In genomic region chr10:33116293-33116697, GRCh38 we compare ENCODE assay signal across 9 cellular contexts.
DNase-seq lines count a peak whose midpoint lies in the region; ATAC-seq and TF ChIP-seq lines count a peak whose summit lies in the region.
"Had no signal": no experiment of that assay in that cellular context is flagged by ENCODE, and none has a peak within 500 bp of the region (broad histone marks: within the 10 kb centered on the region; RNA-seq: fewer than 3 reads in every experiment).

No MANE protein-coding gene starts in this region.

- H3K9ac ChIP-seq in mesendoderm (ENCODE audit: low read length): no peak overlapping the region

- no peak overlapping the region for H3K4me3 Mint-ChIP-seq in activated naive CD4-positive, alpha-beta T cell treated with anti-CD3 and anti-CD28 coated beads, Interleukin-2, amount 10 ng/mL, durations not matched to agents 7 days and 5 days
- no peak overlapping the region for H3K4me3 Mint-ChIP-seq in chondrocyte (ENCODE audit: unreplicated experiment)
- H3K4me3 Mint-ChIP-seq: dendritic cell treated with granulocyte-macrophage colony-stimulating factor and Interleukin-4, amounts not matched to agents 40 ng/mL and 50 ng/mL, for 4 days had no signal

- H3K4me3 ChIP-seq in mesendoderm (ENCODE audit: low read length): no peak overlapping the region

- peaks cover 9% of the 10 kb centered on the region for H3K36me3 Mint-ChIP-seq in activated naive CD4-positive, alpha-beta T cell treated with anti-CD3 and anti-CD28 coated beads, Interleukin-2, amount 10 ng/mL, durations not matched to agents 7 days and 5 days
- no peaks in the 10 kb centered on the region for H3K36me3 Mint-ChIP-seq in chondrocyte (ENCODE audit: low read depth)

- no peak for ATAC-seq in GM21367 (IDR thresholded peaks at IDR 0.05; ENCODE audit: unreplicated experiment)

- H3K18ac ChIP-seq in mesendoderm (ENCODE audit: low read length): no peak overlapping the region

- no peak overlapping the region for H3K27ac ChIP-seq in mesendoderm (ENCODE audit: low read depth, low read length)

- H4K8ac ChIP-seq in mesendoderm (ENCODE audit: low read depth, low read length): no peak overlapping the region

- H2AK5ac ChIP-seq in mesendoderm (ENCODE audit: low read length): no peak overlapping the region

- CTCF ChIA-PET in activated naive CD4-positive, alpha-beta T cell treated with anti-CD3 and anti-CD28 coated beads, Interleukin-2, amount 10 ng/mL, durations not matched to agents 7 days and 5 days (lab: Charles Lee): interaction anchor here (0.6 to 1.7 kb wide), 9 partner anchors 10 to 756 kb away, joined by 3 to 13 read pairs (median 4); no protein-coding TSS in a partner anchor

- H3K36me3 ChIP-seq in mesendoderm (ENCODE audit: control insufficient read depth, insufficient read depth, low read length): no peaks in the 10 kb centered on the region

- WGBS in mesendoderm (ENCODE audit: extremely low coverage, insufficient coverage, low lambda C conversion rate): no CpG with 5 or more reads among the region's 5 CpGs

- H3K4me1 Mint-ChIP-seq in activated naive CD4-positive, alpha-beta T cell treated with anti-CD3 and anti-CD28 coated beads, Interleukin-2, amount 10 ng/mL, durations not matched to agents 7 days and 5 days: peaks cover 74% of the 10 kb centered on the region
- peaks cover 33% of the 10 kb centered on the region for H3K4me1 Mint-ChIP-seq in chondrocyte (ENCODE audit: low read depth)

- peak overlapping the region; percentile 78 for H3K27ac Mint-ChIP-seq in activated naive CD4-positive, alpha-beta T cell treated with anti-CD3 and anti-CD28 coated beads, Interleukin-2, amount 10 ng/mL, durations not matched to agents 7 days and 5 days
- no peak overlapping the region for H3K27ac Mint-ChIP-seq in chondrocyte (ENCODE audit: unreplicated experiment)
- H3K27ac Mint-ChIP-seq: dendritic cell treated with granulocyte-macrophage colony-stimulating factor and Interleukin-4, amounts not matched to agents 40 ng/mL and 50 ng/mL, for 4 days had no signal

- H4K5ac ChIP-seq in mesendoderm (ENCODE audit: low read length): no peak overlapping the region

- DNase-seq in activated naive CD4-positive, alpha-beta T cell treated with anti-CD3 and anti-CD28 coated beads, Interleukin-2, amount 10 ng/mL, durations not matched to agents 7 days and 5 days: no peak
- no peak for DNase-seq in activated naive CD4-positive, alpha-beta T cell treated with anti-CD3 and anti-CD28 coated beads, Interleukin-2, amount 50 U/mL, for 16 hours
- DNase-seq in NCI-H69 (lab: John Stamatoyannopoulos, UW): peak; percentile 32
- DNase-seq in chondrocyte (ENCODE audit: low spot score): no peak
- DNase-seq in mesendoderm: peak; percentile 81
- no peak for DNase-seq in NCI-H2196 (lab: John Stamatoyannopoulos, UW; ENCODE audit: unreplicated experiment)
- DNase-seq in activated naive CD4-positive, alpha-beta T cell treated with Interleukin-2 at 50 U/mL for 16 hours: no peak

- no peak overlapping the region for H3K4me2 ChIP-seq in mesendoderm (ENCODE audit: low read length)

- no peaks in the 10 kb centered on the region for H3K27me3 Mint-ChIP-seq in activated naive CD4-positive, alpha-beta T cell treated with anti-CD3 and anti-CD28 coated beads, Interleukin-2, amount 10 ng/mL, durations not matched to agents 7 days and 5 days
- H3K27me3 Mint-ChIP-seq in chondrocyte (ENCODE audit: low read depth): no peaks in the 10 kb centered on the region

- peak; percentile 82 for TF ChIP-seq CTCF in chondrocyte (IDR thresholded peaks at IDR 0.05)

- no peak overlapping the region for H3K4ac ChIP-seq in mesendoderm (ENCODE audit: low read depth, low read length)

- no peaks in the 10 kb centered on the region for H3K79me2 ChIP-seq in mesendoderm (ENCODE audit: control insufficient read depth, insufficient read depth, low read length)

- H3K23ac ChIP-seq in mesendoderm (ENCODE audit: low read length): no peak overlapping the region

- no peaks in the 10 kb centered on the region for H3K79me1 ChIP-seq in mesendoderm (ENCODE audit: low read length)

- no peak overlapping the region for H2BK15ac ChIP-seq in mesendoderm (replicated peaks; ENCODE audit: low read depth)

- H3K56ac ChIP-seq in mesendoderm (ENCODE audit: low read length): no peak overlapping the region

- H2BK120ac ChIP-seq in mesendoderm (ENCODE audit: low read depth, low read length): no peak overlapping the region

- peaks cover 2% of the 10 kb centered on the region for H3K9me3 Mint-ChIP-seq in activated naive CD4-positive, alpha-beta T cell treated with anti-CD3 and anti-CD28 coated beads, Interleukin-2, amount 10 ng/mL, durations not matched to agents 7 days and 5 days
- no peaks in the 10 kb centered on the region for H3K9me3 Mint-ChIP-seq in chondrocyte (ENCODE audit: low read depth)
- H3K9me3 Mint-ChIP-seq: dendritic cell treated with granulocyte-macrophage colony-stimulating factor and Interleukin-4, amounts not matched to agents 40 ng/mL and 50 ng/mL, for 4 days had no signal

- H3K4me1 ChIP-seq in mesendoderm (ENCODE audit: control insufficient read depth, low read depth, low read length): no peaks in the 10 kb centered on the region

- no peak overlapping the region for H2BK5ac ChIP-seq in mesendoderm (ENCODE audit: low read length)

- H3K27me3 ChIP-seq in mesendoderm (ENCODE audit: insufficient read depth, low read length, poor library complexity): no peaks in the 10 kb centered on the region

Comparison
In these comparisons a context has a peak if more than half of its experiments do, and no peak if none do; other contexts are left out.
1. DNase-seq: peak in NCI-H69 (single experiment) and mesendoderm (single experiment); none in activated naive CD4-positive, alpha-beta T cell treated with anti-CD3 and anti-CD28 coated beads, Interleukin-2, amount 10 ng/mL, durations not matched to agents 7 days and 5 days (single experiment), activated naive CD4-positive, alpha-beta T cell treated with anti-CD3 and anti-CD28 coated beads, Interleukin-2, amount 50 U/mL, for 16 hours (single experiment), chondrocyte (single experiment), NCI-H2196 (single experiment) and activated naive CD4-positive, alpha-beta T cell treated with Interleukin-2 at 50 U/mL for 16 hours (single experiment).